Comparison of ENCODE assay signal across 13 cellular contexts in the genomic region with DNA sequence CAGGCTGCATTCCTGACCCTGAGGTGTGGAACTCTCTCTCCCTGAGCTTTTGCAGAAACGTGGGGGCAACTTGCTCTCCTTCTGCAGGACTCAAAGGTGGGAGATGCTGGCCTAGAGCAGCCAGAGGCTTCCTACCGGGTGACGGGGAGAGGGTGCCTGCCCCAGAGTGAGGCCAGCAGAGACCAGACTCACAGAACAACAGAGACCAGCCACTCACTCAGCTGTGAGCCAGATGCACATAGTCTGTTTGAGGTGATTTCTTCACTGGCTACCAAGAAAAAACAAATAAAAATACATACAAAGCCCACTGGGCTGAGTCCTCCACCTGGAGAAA.
"Had no signal": no experiment of that assay in that cellular context is flagged by ENCODE, and none has a peak within 500 bp of the region (broad histone marks: within the 10 kb centered on the region; RNA-seq: fewer than 3 reads in every experiment).

No MANE protein-coding gene starts in this region.

- H3K36me3 ChIP-seq: heart left ventricle, left ventricle myocardium inferior, lower lobe of right lung, neutrophil had no signal

- H3K4me1 ChIP-seq: lower lobe of right lung had no signal

- ATAC-seq: lower lobe of right lung; naive thymus-derived CD4-positive, alpha-beta T cell had no signal

- H3K4me3 ChIP-seq: coronary artery, dorsolateral prefrontal cortex, heart left ventricle, left ventricle myocardium inferior, lower lobe of right lung had no signal

- H3K9me3 ChIP-seq: heart left ventricle, left ventricle myocardium inferior, lower lobe of right lung, neutrophil had no signal

- DNase-seq: dorsolateral prefrontal cortex; effector CD8-positive, alpha-beta T cell; foreskin melanocyte; left ventricle myocardium inferior; lower lobe of right lung; naive thymus-derived CD4-positive, alpha-beta T cell; nephron progenitor cell; stimulated activated CD4-positive, alpha-beta T cell treated with anti-CD3 and anti-CD28 coated beads, Interleukin-2, amount 100 ng/mL, for 48 hours; stimulated activated naive CD4-positive, alpha-beta T cell treated with Interleukin-2 at 50 U/mL for 16 hours; trophoblast cell had no signal

- H3K27ac ChIP-seq: coronary artery, dorsolateral prefrontal cortex, heart left ventricle, left ventricle myocardium inferior, lower lobe of right lung, neutrophil had no signal
